Comparison of ENCODE assay signal across 8 cellular contexts in the genomic region with DNA sequence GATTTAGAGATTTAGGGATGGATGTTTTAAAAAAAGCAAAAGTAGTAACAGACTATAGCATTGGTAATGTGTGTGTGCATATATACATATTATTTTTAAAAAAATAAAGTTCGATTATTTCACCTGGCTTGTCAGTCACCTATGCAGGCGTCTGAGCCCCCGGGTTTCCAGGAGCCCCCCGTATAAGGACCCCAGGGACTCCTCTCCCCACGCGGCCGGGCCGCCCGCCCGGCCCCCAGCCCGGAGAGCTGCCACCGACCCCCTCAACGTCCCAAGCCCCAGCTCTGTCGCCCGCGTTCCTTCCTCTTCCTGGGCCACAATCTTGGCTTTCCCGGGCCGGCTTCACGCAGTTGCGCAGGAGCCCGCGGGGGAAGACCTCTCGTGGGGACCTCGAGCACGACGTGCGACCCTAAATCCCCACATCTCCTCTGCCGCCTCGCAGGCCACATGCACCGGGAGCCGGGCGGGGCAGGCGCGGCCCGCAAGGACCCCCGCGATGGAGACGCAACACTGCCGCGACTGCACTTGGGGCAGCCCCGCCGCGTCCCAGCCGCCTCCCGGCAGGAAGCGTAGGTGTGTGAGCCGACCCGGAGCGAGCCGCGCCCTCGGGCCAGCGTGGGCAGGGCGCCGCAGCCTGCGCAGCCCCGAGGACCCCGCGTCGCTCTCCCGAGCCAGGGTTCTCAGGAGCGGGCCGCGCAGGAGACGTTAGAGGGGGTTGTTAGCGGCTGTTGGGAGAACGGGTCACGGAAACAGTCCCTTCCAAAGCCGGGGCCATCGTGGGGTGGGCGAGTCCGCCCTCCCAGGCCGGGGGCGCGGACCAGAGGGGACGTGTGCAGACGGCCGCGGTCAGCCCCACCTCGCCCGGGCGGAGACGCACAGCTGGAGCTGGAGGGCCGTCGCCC.
DNase-seq lines count a peak whose midpoint lies in the region; ATAC-seq lines count a peak whose summit lies in the region.

No MANE protein-coding gene starts in this region.

- no peaks in the 10 kb centered on the region for H3K36me3 Mint-ChIP-seq in activated naive CD8-positive, alpha-beta T cell treated with anti-CD3 and anti-CD28 coated beads, Interleukin-2, amount 50 U/mL, for 24 hours (ENCODE audit: low read depth)

- ATAC-seq in HG02642 (IDR thresholded peaks at IDR 0.05; ENCODE audit: poor library complexity, unreplicated experiment) (peak; percentile 53), GM18873 (IDR thresholded peaks at IDR 0.05; ENCODE audit: low FRiP score, unreplicated experiment) (no peak)
- peak; percentile 33 for ATAC-seq in activated naive CD8-positive, alpha-beta T cell treated with anti-CD3 and anti-CD28 coated beads, Interleukin-2, amount 50 U/mL, for 24 hours
- ATAC-seq in stimulated activated naive CD8-positive, alpha-beta T cell treated with anti-CD3 and anti-CD28 coated beads, Interleukin-15, amount 100 ng/mL, for 72 hours, result peak; percentile 67

- H3K9me3 ChIP-seq in iPS-18c (ENCODE audit: control insufficient read depth, insufficient read depth, low read length), result no peaks in the 10 kb centered on the region

- H3K4me3 ChIP-seq in iPS-18c (ENCODE audit: insufficient read depth, low read depth, low read length), result peak overlapping the region; percentile 72

- peaks cover 67% of the 10 kb centered on the region for H3K27me3 Mint-ChIP-seq in activated naive CD8-positive, alpha-beta T cell treated with anti-CD3 and anti-CD28 coated beads, Interleukin-2, amount 50 U/mL, for 24 hours
- H3K27me3 Mint-ChIP-seq in stimulated activated naive CD8-positive, alpha-beta T cell treated with anti-CD3 and anti-CD28 coated beads, Interleukin-15, amount 100 ng/mL, for 72 hours, result peaks cover 91% of the 10 kb centered on the region

- H3K4me1 Mint-ChIP-seq in activated naive CD8-positive, alpha-beta T cell treated with anti-CD3 and anti-CD28 coated beads, Interleukin-2, amount 50 U/mL, for 24 hours, result peaks cover 10% of the 10 kb centered on the region
- peaks cover 25% of the 10 kb centered on the region for H3K4me1 Mint-ChIP-seq in stimulated activated naive CD8-positive, alpha-beta T cell treated with anti-CD3 and anti-CD28 coated beads, Interleukin-15, amount 100 ng/mL, for 72 hours

- no peak overlapping the region for H3K4me3 Mint-ChIP-seq in activated naive CD8-positive, alpha-beta T cell treated with anti-CD3 and anti-CD28 coated beads, Interleukin-2, amount 50 U/mL, for 24 hours
- peak overlapping the region; percentile 66 to 80 for H3K4me3 Mint-ChIP-seq in stimulated activated naive CD8-positive, alpha-beta T cell treated with anti-CD3 and anti-CD28 coated beads, Interleukin-15, amount 100 ng/mL, for 72 hours

- peaks cover 3% of the 10 kb centered on the region for H3K9me3 Mint-ChIP-seq in activated naive CD8-positive, alpha-beta T cell treated with anti-CD3 and anti-CD28 coated beads, Interleukin-2, amount 50 U/mL, for 24 hours
- H3K9me3 Mint-ChIP-seq in stimulated activated naive CD8-positive, alpha-beta T cell treated with anti-CD3 and anti-CD28 coated beads, Interleukin-15, amount 100 ng/mL, for 72 hours, result no peaks in the 10 kb centered on the region

- H3K27ac Mint-ChIP-seq in activated naive CD8-positive, alpha-beta T cell treated with anti-CD3 and anti-CD28 coated beads, Interleukin-2, amount 50 U/mL, for 24 hours, result no peak overlapping the region
- H3K27ac Mint-ChIP-seq in stimulated activated naive CD8-positive, alpha-beta T cell treated with anti-CD3 and anti-CD28 coated beads, Interleukin-15, amount 100 ng/mL, for 72 hours, result no peak overlapping the region

- peak; percentile 75 for DNase-seq in COLO668 (lab: John Stamatoyannopoulos, UW; ENCODE audit: unreplicated experiment)
- DNase-seq in activated naive CD8-positive, alpha-beta T cell treated with anti-CD3 and anti-CD28 coated beads, Interleukin-2, amount 50 U/mL, for 24 hours, result no peak
- peak; percentile 6 to 14 for DNase-seq in stimulated activated naive CD8-positive, alpha-beta T cell treated with anti-CD3 and anti-CD28 coated beads, Interleukin-15, amount 100 ng/mL, for 72 hours
- no peak for DNase-seq in superior temporal gyrus (ENCODE audit: extremely low spot score)
- DNase-seq in NCI-H146 (lab: John Stamatoyannopoulos, UW), result no peak

Comparison
In these comparisons a context has a peak if more than half of its experiments do, and no peak if none do; other contexts are left out.
1. DNase-seq: peak in COLO668 (single experiment) and stimulated activated naive CD8-positive, alpha-beta T cell treated with anti-CD3 and anti-CD28 coated beads, Interleukin-15, amount 100 ng/mL, for 72 hours (2 of 2); none in activated naive CD8-positive, alpha-beta T cell treated with anti-CD3 and anti-CD28 coated beads, Interleukin-2, amount 50 U/mL, for 24 hours (single experiment), superior temporal gyrus (single experiment) and NCI-H146 (single experiment).